ENCODE assay signal across 1 cellular context in the genomic region with DNA sequence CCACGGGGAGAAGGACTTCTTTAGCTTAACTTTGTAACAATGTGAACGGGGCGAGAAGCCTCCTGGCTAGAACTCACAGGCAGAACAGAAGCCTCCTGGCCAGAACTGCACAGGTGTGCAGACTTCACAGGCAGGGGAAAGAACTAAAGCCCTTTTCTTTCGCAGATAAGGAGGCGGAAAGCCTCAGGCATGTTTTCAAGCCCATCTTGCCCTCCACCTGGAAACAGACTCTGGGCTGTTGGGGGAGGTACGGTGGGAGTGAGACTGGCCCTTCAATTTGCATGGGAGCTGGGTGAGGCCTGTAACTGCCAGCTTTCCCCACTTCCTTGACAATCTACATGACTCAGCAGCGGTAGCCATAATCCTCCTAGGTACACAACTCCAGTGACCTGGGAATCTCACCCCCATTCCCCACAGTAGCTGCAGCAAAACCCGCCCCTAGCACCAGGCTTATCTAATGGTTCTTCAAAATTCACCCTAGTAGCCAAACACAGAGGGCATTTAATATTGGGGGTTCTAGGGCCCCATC.
TF ChIP-seq lines count a peak whose summit lies in the region.

No MANE protein-coding gene starts in this region.

TF ChIP-seq in K562, 482 proteins besides CTCF, POLR2A, EP300 and RAD21 (continued from another document):
- TF ChIP-seq PCBP2 (IDR thresholded peaks at IDR 0.05; ENCODE audit: low read depth, low read length, poor library complexity, severe bottlenecking) (no peak), PHF8 (IDR thresholded peaks at IDR 0.05; ENCODE audit: borderline replicate concordance, low read length) (no peak), ETV5 (CRISPR knock-in tag; IDR thresholded peaks at IDR 0.05; ENCODE audit: low read depth) (no peak), ZNF583 (CRISPR knock-in tag; IDR thresholded peaks at IDR 0.05) (no peak), ESRRB (CRISPR knock-in tag; IDR thresholded peaks at IDR 0.05; ENCODE audit: borderline replicate concordance) (no peak), CBFA2T3 (IDR thresholded peaks at IDR 0.05) (no peak), ZNF75A (CRISPR knock-in tag; IDR thresholded peaks at IDR 0.05) (no peak), POLR2G (IDR thresholded peaks at IDR 0.05; ENCODE audit: low read depth, low read length) (no peak), MCM2 (IDR thresholded peaks at IDR 0.05; ENCODE audit: low read depth) (no peak), ZNF165 (CRISPR knock-in tag; IDR thresholded peaks at IDR 0.05; ENCODE audit: borderline replicate concordance) (no peak), POLR3G (IDR thresholded peaks at IDR 0.05; ENCODE audit: extremely low read depth, insufficient read length, insufficient replicate concordance) (no peak), HINFP (tag; conservative IDR thresholded peaks at IDR 0.05; ENCODE audit: low read depth) (no peak), MLLT1 (IDR thresholded peaks at IDR 0.05) (no peak), GATA2 (CRISPR knock-in tag; IDR thresholded peaks at IDR 0.05) (no peak), ZFP91 (CRISPR knock-in tag; IDR thresholded peaks at IDR 0.05) (no peak), RBM25 (IDR thresholded peaks at IDR 0.05; ENCODE audit: low read depth, low read length, severe bottlenecking) (no peak)
- TF ChIP-seq, protein P1, sequence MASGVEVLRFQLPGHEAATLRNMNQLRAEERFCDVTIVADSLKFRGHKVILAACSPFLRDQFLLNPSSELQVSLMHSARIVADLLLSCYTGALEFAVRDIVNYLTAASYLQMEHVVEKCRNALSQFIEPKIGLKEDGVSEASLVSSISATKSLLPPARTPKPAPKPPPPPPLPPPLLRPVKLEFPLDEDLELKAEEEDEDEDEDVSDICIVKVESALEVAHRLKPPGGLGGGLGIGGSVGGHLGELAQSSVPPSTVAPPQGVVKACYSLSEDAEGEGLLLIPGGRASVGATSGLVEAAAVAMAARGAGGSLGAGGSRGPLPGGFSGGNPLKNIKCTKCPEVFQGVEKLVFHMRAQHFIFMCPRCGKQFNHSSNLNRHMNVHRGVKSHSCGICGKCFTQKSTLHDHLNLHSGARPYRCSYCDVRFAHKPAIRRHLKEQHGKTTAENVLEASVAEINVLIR (CRISPR knock-in tag; IDR thresholded peaks at IDR 0.05): no peak
